Comparison of ENCODE assay signal across 8 cellular contexts in the genomic region with DNA sequence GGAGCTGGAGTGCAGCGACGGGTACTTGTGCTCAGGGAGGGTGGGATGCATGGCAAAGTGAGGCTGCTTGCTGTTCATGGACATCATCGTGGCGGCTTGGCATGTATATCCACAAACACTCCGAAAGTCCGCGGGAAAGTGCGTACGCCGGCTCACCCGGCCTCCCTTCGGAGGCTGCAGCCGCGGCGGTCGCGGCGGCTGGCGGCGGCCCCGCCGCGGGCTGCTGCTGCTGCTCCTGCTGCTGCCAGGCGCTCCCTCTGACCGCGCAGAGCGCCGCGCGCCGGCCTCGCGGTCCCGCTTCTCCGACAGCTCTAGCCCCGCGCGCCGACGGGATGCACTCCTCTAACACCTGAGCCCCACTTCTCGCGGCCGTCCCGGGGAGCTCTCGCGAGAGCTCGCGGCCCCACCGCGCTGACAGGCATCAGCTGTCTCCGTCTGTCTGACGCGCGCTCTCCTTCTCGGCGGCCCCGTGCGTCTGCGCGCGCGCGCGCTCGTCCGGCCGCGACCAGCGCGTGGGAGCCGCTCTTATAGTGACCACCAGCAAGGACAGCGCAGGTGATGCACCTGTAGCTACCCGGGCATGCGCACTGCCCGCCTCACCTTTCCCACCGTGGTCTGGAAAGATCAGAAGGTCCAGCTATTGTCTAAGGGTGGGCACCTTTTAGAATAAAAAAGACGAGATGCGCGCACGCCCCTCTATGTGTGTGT. TPM values are rescaled to one million over a fixed set of nuclear protein-coding genes. Genes with fewer than 3 reads are reported as not detected.
DNase-seq lines count a peak whose midpoint lies in the region; ATAC-seq and TF ChIP-seq lines count a peak whose summit lies in the region.

A gene with protein sequence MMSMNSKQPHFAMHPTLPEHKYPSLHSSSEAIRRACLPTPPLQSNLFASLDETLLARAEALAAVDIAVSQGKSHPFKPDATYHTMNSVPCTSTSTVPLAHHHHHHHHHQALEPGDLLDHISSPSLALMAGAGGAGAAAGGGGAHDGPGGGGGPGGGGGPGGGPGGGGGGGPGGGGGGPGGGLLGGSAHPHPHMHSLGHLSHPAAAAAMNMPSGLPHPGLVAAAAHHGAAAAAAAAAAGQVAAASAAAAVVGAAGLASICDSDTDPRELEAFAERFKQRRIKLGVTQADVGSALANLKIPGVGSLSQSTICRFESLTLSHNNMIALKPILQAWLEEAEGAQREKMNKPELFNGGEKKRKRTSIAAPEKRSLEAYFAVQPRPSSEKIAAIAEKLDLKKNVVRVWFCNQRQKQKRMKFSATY (minus strand): TSS at position 313 of the 708 bp plus-strand sequence. CDS start 226 bp downstream, at position 87.

- H3K4me1 Mint-ChIP-seq in CD14-positive monocyte = peaks cover 55% of the 10 kb centered on the region

- ATAC-seq in GM19397 (IDR thresholded peaks at IDR 0.05; ENCODE audit: unreplicated experiment) = peak; percentile 86
- peak; percentile 86 for ATAC-seq in HG03460 (IDR thresholded peaks at IDR 0.05; ENCODE audit: unreplicated experiment)
- no peak for ATAC-seq in left ventricle myocardium superior

- peak within 1 kb of the TSS; percentile 57 for H3K9ac ChIP-seq in skeletal muscle satellite cell (ENCODE audit: low read depth, low read length)

- peaks cover 91 to 95% (median 91%) of the 10 kb centered on the region in 3 donors for H3K27me3 Mint-ChIP-seq in CD14-positive monocyte (ENCODE audit: low read depth in 3 of 3)

- H3K27me3 ChIP-seq in skeletal muscle satellite cell (ENCODE audit: control insufficient read depth, insufficient read depth, low read length) = peaks cover 56% of the 10 kb centered on the region

- peak within 1 kb of the TSS; percentile 97 for H3K4me2 ChIP-seq in skeletal muscle satellite cell (ENCODE audit: low read length)

- peaks cover 7 to 9% of the 10 kb centered on the region in 2 donors for H3K36me3 Mint-ChIP-seq in CD14-positive monocyte

- H3K4me1 ChIP-seq in skeletal muscle satellite cell (ENCODE audit: control insufficient read depth, insufficient read depth, low read length) = peaks cover 16% of the 10 kb centered on the region

- H3K36me3 ChIP-seq in skeletal muscle satellite cell (ENCODE audit: insufficient read depth, low read length) = no peaks in the 10 kb centered on the region

- no peak for DNase-seq in CD14-positive monocyte (ENCODE audit: low spot score)
- DNase-seq in NCI-H748 (lab: John Stamatoyannopoulos, UW; ENCODE audit: unreplicated experiment) = peak; percentile 97
- DNase-seq in activated T-cell treated with anti-CD3 and anti-CD28 coated beads for 48 hours (ENCODE audit: low read depth) = peak; percentile 71
- peak; percentile 41 for DNase-seq in left ventricle myocardium superior
- no peak for DNase-seq in G401 (ENCODE audit: low spot score)

- in situ Hi-C loops in G401 (cut with HindIII; ENCODE audit: low sequenced_read_pairs) = no loop called here

- TF ChIP-seq CTCF in CD14-positive monocyte (IDR thresholded peaks at IDR 0.05) = no peak

- peak within 1 kb of the TSS; percentile 76 to 92 for H3K4me3 Mint-ChIP-seq in CD14-positive monocyte

- H3K4me3 ChIP-seq in skeletal muscle satellite cell (ENCODE audit: low read length) = peak within 1 kb of the TSS; percentile 77

- intact Hi-C loops in CD14-positive monocyte (cut with micrococcal nuclease) = no loop called here
- intact Hi-C loops in left ventricle myocardium superior (cut with micrococcal nuclease) = no loop called here

- H3K27ac Mint-ChIP-seq in CD14-positive monocyte = peak within 1 kb of the TSS in 1 of 7 donors; percentile 45

- H3K9me3 Mint-ChIP-seq in CD14-positive monocyte = peaks cover 0 to 33% (median 27%) of the 10 kb centered on the region in 7 donors

- H3K9me3 ChIP-seq in skeletal muscle satellite cell (replicated peaks; ENCODE audit: low read length) = no peaks in the 10 kb centered on the region

RNA-seq across cellular contexts. Expression of the gene that starts here (rescaled TPM):
- not detected for polyA plus RNA-seq in CD14-positive monocyte
- not detected for total RNA-seq in left ventricle myocardium superior
- under 0.01 TPM in 1 of 2 replicates, not detected in the other for total RNA-seq in skeletal muscle satellite cell (2012; rRNA removed)
- total RNA-seq in G401 (2014; rRNA removed; shearing (Covaris generic)) = not detected in 2 replicates

Comparison
In these comparisons a context has a peak if more than half of its experiments do, and no peak if none do; other contexts are left out.
1. Peak in DNase-seq in left ventricle myocardium superior; RNA of the gene not detected or under 1 TPM.
2. DNase-seq: peak in NCI-H748 (single experiment) and activated T-cell treated with anti-CD3 and anti-CD28 coated beads for 48 hours (single experiment); none in CD14-positive monocyte (single experiment) and G401 (single experiment).